Comparison of ENCODE assay signal across 14 cellular contexts in genomic region chr13:110346661-110347067, GRCh38. TPM values are rescaled to one million over a fixed set of nuclear protein-coding genes. Genes with fewer than 3 reads are reported as not detected.
A peak's percentile ranks its signal among the peaks of the same experiment; 100 is the strongest.
DNase-seq lines count a peak whose midpoint lies in the region; FAIRE-seq and TF ChIP-seq lines count a peak whose summit lies in the region.
"Had no signal": no experiment of that assay in that cellular context is flagged by ENCODE, and none has a peak within 500 bp of the region (broad histone marks: within the 10 kb centered on the region; RNA-seq: fewer than 3 reads in every experiment).

No MANE protein-coding gene starts in this region.

- H3K27ac Mint-ChIP-seq in chondrocyte (ENCODE audit: unreplicated experiment) (peak overlapping the region; percentile 99), nephron progenitor cell (no peak overlapping the region)
- H3K27ac Mint-ChIP-seq: memory B cell had no signal

- no peak for TF ChIP-seq EP300 in sigmoid colon (IDR thresholded peaks at IDR 0.05)

- H3K36me3 ChIP-seq in sigmoid colon: no peaks in the 10 kb centered on the region
- H3K36me3 ChIP-seq: thyroid gland had no signal

- H3K27me3 Mint-ChIP-seq in chondrocyte (ENCODE audit: low read depth) (no peaks in the 10 kb centered on the region), nephron progenitor cell (ENCODE audit: low read depth, poor library complexity) (no peaks in the 10 kb centered on the region)

- no peak for FAIRE-seq in urothelium cell line (lab: Jason Lieb, UNC)
- FAIRE-seq in frontal cortex (lab: Jason Lieb, UNC): no peak

- H3K4me1 ChIP-seq in sigmoid colon: peaks cover 0 to 88% (median 79%) of the 10 kb centered on the region in 4 donors

- WGBS in sigmoid colon, 2 donors: 23 to 71% methylated on average over 17 of the region's 17 CpGs

- H3K4me3 Mint-ChIP-seq in chondrocyte (ENCODE audit: unreplicated experiment) (no peak overlapping the region), nephron progenitor cell (no peak overlapping the region)
- H3K4me3 Mint-ChIP-seq: memory B cell had no signal

- peaks cover 13% of the 10 kb centered on the region for H3K36me3 Mint-ChIP-seq in chondrocyte (ENCODE audit: low read depth)
- peaks cover 35% of the 10 kb centered on the region for H3K36me3 Mint-ChIP-seq in nephron progenitor cell (ENCODE audit: low read depth)
- H3K36me3 Mint-ChIP-seq: memory B cell had no signal

- H3K4me1 Mint-ChIP-seq in chondrocyte (ENCODE audit: low read depth): peaks cover 97% of the 10 kb centered on the region
- H3K4me1 Mint-ChIP-seq in nephron progenitor cell: peaks cover 44% of the 10 kb centered on the region
- H3K4me1 Mint-ChIP-seq: memory B cell had no signal

- DNase-seq in Daoy (ENCODE audit: low read depth) (peak; percentile 33), NCI-H2081 (lab: John Stamatoyannopoulos, UW) (peak; percentile 5 to 69), chondrocyte (ENCODE audit: low spot score) (no peak), sigmoid colon (no peak), nephron progenitor cell (no peak), G401 (ENCODE audit: low spot score) (no peak), urothelium cell line (ENCODE audit: low spot score) (no peak), frontal cortex (ENCODE audit: low spot score in 2 of 2) (no peak)
- DNase-seq: activated CD4-positive, alpha-beta T cell treated with anti-CD3 and anti-CD28 coated beads for 1 hour; activated effector memory CD4-positive, alpha-beta T cell treated with anti-CD3 and anti-CD28 coated beads, Interleukin-2, amount 50 U/mL, for 16 hours; NCI-H1092 treated with DMSO at 0.1 percent for 48 hours; thyroid gland had no signal

- intact Hi-C loops in sigmoid colon (cut with DNase I): no loop called here

- H3K27ac ChIP-seq in sigmoid colon: peak overlapping the region; percentile 88 to 100 (median 94)
- H3K27ac ChIP-seq: HL-60 had no signal

- TF ChIP-seq POLR2A in sigmoid colon (IDR thresholded peaks at IDR 0.05): no peak

- H3K27me3 ChIP-seq in sigmoid colon: no peaks in the 10 kb centered on the region
- H3K27me3 ChIP-seq: thyroid gland had no signal

- no peaks in the 10 kb centered on the region for H3K9me3 ChIP-seq in sigmoid colon
- H3K9me3 ChIP-seq: thyroid gland had no signal

- H3K4me3 ChIP-seq in sigmoid colon: no peak overlapping the region
- H3K4me3 ChIP-seq: thyroid gland had no signal

- no peaks in the 10 kb centered on the region for H3K9me3 Mint-ChIP-seq in chondrocyte (ENCODE audit: low read depth)
- H3K9me3 Mint-ChIP-seq in nephron progenitor cell: peaks cover 7% of the 10 kb centered on the region

- in situ Hi-C loops in G401 (cut with HindIII; ENCODE audit: low sequenced_read_pairs): no loop called here

- no peak for TF ChIP-seq CTCF in chondrocyte (IDR thresholded peaks at IDR 0.05)
- TF ChIP-seq CTCF in sigmoid colon (IDR thresholded peaks at IDR 0.05): no peak
- no peak for TF ChIP-seq CTCF in nephron progenitor cell (IDR thresholded peaks at IDR 0.05)

RNA-seq across cellular contexts. Expression of gene COL4A2, which starts 39.6 kb away (rescaled TPM):
- 247 and 262 TPM in 2 replicates for total RNA-seq in Daoy (2014; rRNA removed; shearing (Covaris generic))
- 1,370 to 2,411 TPM (median 2,366 TPM) in 3 replicates for total RNA-seq in chondrocyte
- total RNA-seq in sigmoid colon: 1,000 to 10,000 TPM in 1 of 4 donors, 100 to 1,000 TPM in 3; 306 to 1,039 (median 489) TPM
- 10 to 100 TPM; 24.0 to 83.5 (median 25.2) TPM for polyA plus RNA-seq in sigmoid colon
- total RNA-seq in G401 (2014; rRNA removed; shearing (Covaris generic)): 0.12 and 6.1 TPM in 2 replicates
- 47.3 TPM for total RNA-seq in frontal cortex

RNA-seq across cellular contexts. Expression of gene COL4A1, which starts 39.7 kb away (rescaled TPM):
- 257 and 261 TPM in 2 replicates for total RNA-seq in Daoy (2014; rRNA removed; shearing (Covaris generic))
- 2,319 to 5,210 TPM (median 5,209 TPM) in 3 replicates for total RNA-seq in chondrocyte
- 100 to 1,000 TPM; 235 to 598 (median 350) TPM for total RNA-seq in sigmoid colon
- 10 to 100 TPM in 2 of 3 donors, 1 to 10 TPM in 1; 9.2 to 60.5 (median 10.8) TPM for polyA plus RNA-seq in sigmoid colon
- 0.18 and 0.98 TPM in 2 replicates for total RNA-seq in G401 (2014; rRNA removed; shearing (Covaris generic))
- 65.2 TPM for total RNA-seq in frontal cortex

Comparison
In these comparisons a context has a peak if more than half of its experiments do, and no peak if none do; other contexts are left out.
1. DNase-seq: peak in Daoy (single experiment) and NCI-H2081 (2 of 2); none in chondrocyte (single experiment), sigmoid colon (single experiment), nephron progenitor cell (single experiment), G401 (single experiment), urothelium cell line (single experiment) and frontal cortex (0 of 2).
2. RNA of gene COL4A1, which starts 39.7 kb away (total RNA-seq): 2,319 to 5,210 TPM in chondrocyte, 235 to 598 TPM in sigmoid colon, 257 to 261 TPM in Daoy and 65.2 TPM in frontal cortex (single experiment); 0.18 to 0.98 TPM in G401; every median in the first group is over 10 times any median in the second.